Comparison of ENCODE assay signal across 18 cellular contexts in genomic region chr17:18005496-18005895, GRCh38. TPM values are rescaled to one million over a fixed set of nuclear protein-coding genes. Genes with fewer than 3 reads are reported as not detected.
"Had no signal": no experiment of that assay in that cellular context is flagged by ENCODE, and none has a peak within 500 bp of the region (broad histone marks: within the 10 kb centered on the region; RNA-seq: fewer than 3 reads in every experiment).

No MANE protein-coding gene starts in this region.

- ATAC-seq: activated T-cell treated with anti-CD3 and anti-CD28 coated beads, Interleukin-2, amount 50 U/mL, for 4 hours; stimulated activated naive CD8-positive, alpha-beta T cell treated with anti-CD3 and anti-CD28 coated beads, Interleukin-15, Interleukin-2, amounts not matched to agents 100 U/mL and 50 U/mL, for 24 hours; T-cell had no signal

- H3K27ac ChIP-seq: SK-N-MC, upper lobe of left lung had no signal

- H3K27me3 ChIP-seq: upper lobe of left lung had no signal

- H3K4me1 ChIP-seq: upper lobe of left lung had no signal

- H3K9me3 Mint-ChIP-seq: activated naive CD8-positive, alpha-beta T cell treated with anti-CD3 and anti-CD28 coated beads, Interleukin-2, amount 10 ng/mL, durations not matched to agents 7 days and 5 days; activated T-cell treated with anti-CD3 and anti-CD28 coated beads, Interleukin-2, amount 50 U/mL, for 4 hours; immature natural killer cell; naive B cell; T-cell had no signal

- H3K4me1 Mint-ChIP-seq: immature natural killer cell, T-cell had no signal

- H3K36me3 Mint-ChIP-seq: activated naive CD8-positive, alpha-beta T cell treated with anti-CD3 and anti-CD28 coated beads, Interleukin-2, amount 10 ng/mL, durations not matched to agents 7 days and 5 days had no signal

- H3K9me3 ChIP-seq: upper lobe of left lung had no signal

- H3K4me3 ChIP-seq: SK-N-MC, upper lobe of left lung had no signal

- H3K27ac Mint-ChIP-seq: activated naive CD8-positive, alpha-beta T cell treated with anti-CD3 and anti-CD28 coated beads, Interleukin-2, amount 10 ng/mL, durations not matched to agents 7 days and 5 days; T-cell had no signal

- H3K27me3 Mint-ChIP-seq: activated naive CD8-positive, alpha-beta T cell treated with anti-CD3 and anti-CD28 coated beads, Interleukin-2, amount 10 ng/mL, durations not matched to agents 7 days and 5 days; naive B cell; T-cell had no signal

- H3K4me3 Mint-ChIP-seq: activated naive CD8-positive, alpha-beta T cell treated with anti-CD3 and anti-CD28 coated beads, Interleukin-2, amount 10 ng/mL, durations not matched to agents 7 days and 5 days; activated T-cell treated with anti-CD3 and anti-CD28 coated beads, Interleukin-2, amount 50 U/mL, for 4 hours; immature natural killer cell; naive B cell; T-cell had no signal

- DNase-seq: activated CD4-positive, alpha-beta T cell treated with anti-CD3 and anti-CD28 coated beads, Interleukin-2, amount 50 U/mL, for 48 hours; activated CD4-positive, CD25-positive, alpha-beta regulatory T cell treated with anti-CD3 and anti-CD28 coated beads, Interleukin-2, amount 50 U/mL, for 72 hours; activated gamma-delta T cell; activated naive CD8-positive, alpha-beta T cell treated with anti-CD3 and anti-CD28 coated beads, Interleukin-2, amount 10 ng/mL, durations not matched to agents 7 days and 5 days; activated T-cell treated with anti-CD3 and anti-CD28 coated beads, Interleukin-2, amount 50 U/mL, for 4 hours; cortex of kidney; effector CD8-positive, alpha-beta T cell; foreskin fibroblast; immature natural killer cell; left colon; naive B cell; stimulated activated CD4-positive, alpha-beta T cell treated with anti-CD3 and anti-CD28 coated beads, Interleukin-4, amount 100 ng/mL, for 1 hour; stimulated activated naive CD8-positive, alpha-beta T cell treated with anti-CD3 and anti-CD28 coated beads, Interleukin-15, Interleukin-2, amounts not matched to agents 100 U/mL and 50 U/mL, for 24 hours; T-cell; T1000; upper lobe of left lung had no signal

RNA-seq across cellular contexts. Expression of gene DRC3, which starts 32.8 kb away (rescaled TPM):
- total RNA-seq: mononuclear cell had no signal
